Comparison of ENCODE assay signal across 28 cellular contexts in genomic region chr21:46180778-46181391, GRCh38. TPM values are rescaled to one million over a fixed set of nuclear protein-coding genes. Genes with fewer than 3 reads are reported as not detected.
DNase-seq lines count a peak whose midpoint lies in the region; ATAC-seq and TF ChIP-seq lines count a peak whose summit lies in the region.
"Had no signal": no experiment of that assay in that cellular context is flagged by ENCODE, and none has a peak within 500 bp of the region (broad histone marks: within the 10 kb centered on the region; RNA-seq: fewer than 3 reads in every experiment).

No MANE protein-coding gene starts in this region.

- no peaks in the 10 kb centered on the region for H3K36me3 ChIP-seq in Peyer's patch
- H3K36me3 ChIP-seq in testis (ENCODE audit: low read depth, missing control alignments): no peaks in the 10 kb centered on the region
- H3K36me3 ChIP-seq: colonic mucosa, MG63 had no signal

- no peak for TF ChIP-seq POLR2A in Peyer's patch (IDR thresholded peaks at IDR 0.05)
- no peak for TF ChIP-seq POLR2A in testis (IDR thresholded peaks at IDR 0.05)

- peaks cover 7% of the 10 kb centered on the region for H3K4me1 Mint-ChIP-seq in activated CD4-positive, alpha-beta T cell treated with anti-CD3 and anti-CD28 coated beads, Interleukin-2, amount 10 ng/mL, durations not matched to agents 24 days and 14 days

- H3K9me3 ChIP-seq in Peyer's patch (no peaks in the 10 kb centered on the region), testis (no peaks in the 10 kb centered on the region)
- H3K9me3 ChIP-seq: colonic mucosa had no signal

- H3K4me3 ChIP-seq in Peyer's patch (no peak overlapping the region), testis (no peak overlapping the region)
- H3K4me3 ChIP-seq: colonic mucosa, MG63, skin epidermis had no signal

- H3K27ac ChIP-seq in Peyer's patch (no peak overlapping the region), testis (no peak overlapping the region)
- H3K27ac ChIP-seq: 22Rv1, colonic mucosa, epithelial cell of prostate had no signal

- ATAC-seq in left lobe of liver: peak; percentile 5
- ATAC-seq in GM21390 (IDR thresholded peaks at IDR 0.05; ENCODE audit: unreplicated experiment): no peak

- no peak overlapping the region for H3K27ac Mint-ChIP-seq in activated CD4-positive, alpha-beta T cell treated with anti-CD3 and anti-CD28 coated beads, Interleukin-2, amount 10 ng/mL, durations not matched to agents 24 days and 14 days
- H3K27ac Mint-ChIP-seq: activated CD4-positive, alpha-beta memory T cell treated with anti-CD3 and anti-CD28 coated beads, Interleukin-2, amount 10 ng/mL, durations not matched to agents 7 days and 5 days; activated naive CD8-positive, alpha-beta T cell treated with anti-CD3 and anti-CD28 coated beads for 36 hours had no signal

- WGBS in testis, 2 donors: 89 to 92% methylated on average over 13 to 24 of the region's 26 CpGs

- TF ChIP-seq CTCF in Peyer's patch (IDR thresholded peaks at IDR 0.05) (no peak), testis (IDR thresholded peaks at IDR 0.05) (no peak)

- H3K9me3 Mint-ChIP-seq in activated CD4-positive, alpha-beta T cell treated with anti-CD3 and anti-CD28 coated beads, Interleukin-2, amount 10 ng/mL, durations not matched to agents 24 days and 14 days: peaks cover 14% of the 10 kb centered on the region

- H3K4me1 ChIP-seq in Peyer's patch (no peaks in the 10 kb centered on the region), testis (peaks cover 13% of the 10 kb centered on the region)
- H3K4me1 ChIP-seq: colonic mucosa had no signal

- intact Hi-C loops in activated CD4-positive, alpha-beta T cell treated with anti-CD3 and anti-CD28 coated beads, Interleukin-2, amount 10 ng/mL, durations not matched to agents 24 days and 14 days (cut with micrococcal nuclease): no loop called here
- intact Hi-C loops in testis (cut with DNase I; ENCODE audit: low total_unique reads): no loop called here

- H3K27me3 ChIP-seq in Peyer's patch (no peaks in the 10 kb centered on the region), testis (no peaks in the 10 kb centered on the region)
- H3K27me3 ChIP-seq: colonic mucosa, MG63 had no signal

- no peaks in the 10 kb centered on the region for H3K36me3 Mint-ChIP-seq in activated CD4-positive, alpha-beta T cell treated with anti-CD3 and anti-CD28 coated beads, Interleukin-2, amount 10 ng/mL, durations not matched to agents 24 days and 14 days (ENCODE audit: low read depth)
- H3K36me3 Mint-ChIP-seq: activated naive CD8-positive, alpha-beta T cell treated with anti-CD3 and anti-CD28 coated beads for 36 hours had no signal

- H3K27me3 Mint-ChIP-seq in activated CD4-positive, alpha-beta T cell treated with anti-CD3 and anti-CD28 coated beads, Interleukin-2, amount 10 ng/mL, durations not matched to agents 24 days and 14 days: peaks cover 11% of the 10 kb centered on the region

- H3K4me3 Mint-ChIP-seq in activated CD4-positive, alpha-beta T cell treated with anti-CD3 and anti-CD28 coated beads, Interleukin-2, amount 10 ng/mL, durations not matched to agents 24 days and 14 days: no peak overlapping the region
- H3K4me3 Mint-ChIP-seq: activated CD4-positive, alpha-beta memory T cell treated with anti-CD3 and anti-CD28 coated beads, Interleukin-2, amount 10 ng/mL, durations not matched to agents 7 days and 5 days; activated naive CD8-positive, alpha-beta T cell treated with anti-CD3 and anti-CD28 coated beads for 36 hours had no signal

- DNase-seq in activated CD4-positive, alpha-beta T cell treated with anti-CD3 and anti-CD28 coated beads, Interleukin-2, amount 10 ng/mL, durations not matched to agents 24 days and 14 days: peak; percentile 52
- DNase-seq in activated CD4-positive, alpha-beta T cell treated with anti-CD3 and anti-CD28 coated beads for 1 hour: no peak
- DNase-seq in GM03348 (ENCODE audit: low spot score) (peak; percentile 1), Peyer's patch (peak in 2 of 3 donors; percentile 10 to 42), left lobe of liver (ENCODE audit: low spot score) (no peak), testis (no peak), DMS153 (lab: John Stamatoyannopoulos, UW) (no peak)
- DNase-seq: activated CD4-positive, alpha-beta memory T cell treated with anti-CD3 and anti-CD28 coated beads, Interleukin-2, amount 10 ng/mL, durations not matched to agents 7 days and 5 days; activated naive CD8-positive, alpha-beta T cell treated with anti-CD3 and anti-CD28 coated beads for 36 hours; anterior cingulate cortex; C1 segment of cervical spinal cord; effector CD8-positive, alpha-beta T cell; KG1; MG63; midbrain; naive B cell; NCI-H1105; NCI-H187; NCI-H510A; occipital lobe; stimulated activated naive CD4-positive, alpha-beta T cell treated with Interleukin-2 at 50 U/mL for 16 hours had no signal

RNA-seq across cellular contexts. Expression of gene SPATC1L, which starts 3.4 kb away (rescaled TPM):
- 10.8 and 12.0 TPM in 2 replicates for total RNA-seq in activated CD4-positive, alpha-beta T cell treated with anti-CD3 and anti-CD28 coated beads, Interleukin-2, amount 10 ng/mL, durations not matched to agents 24 days and 14 days
- total RNA-seq in Peyer's patch: 10 to 100 TPM in 1 of 4 donors, 1 to 10 TPM in 3; 1.1 to 13.2 (median 2.6) TPM
- total RNA-seq in left lobe of liver: 0.40 TPM
- total RNA-seq in testis: 10 to 100 TPM; 75.6 to 96.1 TPM
- 55.4 TPM for polyA plus RNA-seq in testis (ENCODE audit: insufficient read depth, low read depth, low replicate concordance)

RNA-seq across cellular contexts. Expression of gene FTCD, which starts 25.5 kb away (rescaled TPM):
- total RNA-seq in activated CD4-positive, alpha-beta T cell treated with anti-CD3 and anti-CD28 coated beads, Interleukin-2, amount 10 ng/mL, durations not matched to agents 24 days and 14 days: 0.30 and 0.43 TPM in 2 replicates
- total RNA-seq in Peyer's patch (1 to 10 TPM in 1 of 4 donors, under 1 TPM in 1, not detected in 2; 0.67 to 1.0 TPM), left lobe of liver (668 TPM), testis (10 to 100 TPM; 50.5 to 63.5 TPM)
- polyA plus RNA-seq in testis (ENCODE audit: insufficient read depth, low read depth, low replicate concordance): 49.2 TPM
- total RNA-seq: occipital lobe; pulmonary artery endothelial cell; T-helper 1 cell treated with Interleukin-12 subunit alpha and Interleukin-12 subunit beta and Interleukin-4 antibody, amounts not matched to agents 30 ng/mL and 1 ng/mL, for 36 hours had no signal

RNA-seq across cellular contexts. Expression of gene LSS, which starts 47.7 kb away (rescaled TPM):
- total RNA-seq in activated CD4-positive, alpha-beta T cell treated with anti-CD3 and anti-CD28 coated beads, Interleukin-2, amount 10 ng/mL, durations not matched to agents 24 days and 14 days: 19.7 and 23.1 TPM in 2 replicates
- total RNA-seq in Peyer's patch (100 to 1,000 TPM in 1 of 4 donors, 10 to 100 TPM in 3; 43.7 to 172 (median 66.5) TPM), left lobe of liver (67.9 TPM), testis (100 to 1,000 TPM; 126 to 152 TPM)
- 35.6 TPM for polyA plus RNA-seq in testis (ENCODE audit: insufficient read depth, low read depth, low replicate concordance)

Comparison
In these comparisons a context has a peak if more than half of its experiments do, and no peak if none do; other contexts are left out.
1. DNase-seq: peak in activated CD4-positive, alpha-beta T cell treated with anti-CD3 and anti-CD28 coated beads, Interleukin-2, amount 10 ng/mL, durations not matched to agents 24 days and 14 days (single experiment), GM03348 (single experiment) and Peyer's patch (2 of 3); none in activated CD4-positive, alpha-beta T cell treated with anti-CD3 and anti-CD28 coated beads for 1 hour (single experiment), left lobe of liver (single experiment), testis (single experiment) and DMS153 (single experiment).
2. RNA of gene FTCD, which starts 25.5 kb away (total RNA-seq): 668 TPM in left lobe of liver (single experiment) and 50.5 to 63.5 TPM in testis; 0.67 to 1.0 TPM in Peyer's patch and 0.30 to 0.43 TPM in activated CD4-positive, alpha-beta T cell treated with anti-CD3 and anti-CD28 coated beads, Interleukin-2, amount 10 ng/mL, durations not matched to agents 24 days and 14 days; every median in the first group is over 10 times any median in the second.